9 cellular contexts compared by ENCODE assay signal in the genomic region with DNA sequence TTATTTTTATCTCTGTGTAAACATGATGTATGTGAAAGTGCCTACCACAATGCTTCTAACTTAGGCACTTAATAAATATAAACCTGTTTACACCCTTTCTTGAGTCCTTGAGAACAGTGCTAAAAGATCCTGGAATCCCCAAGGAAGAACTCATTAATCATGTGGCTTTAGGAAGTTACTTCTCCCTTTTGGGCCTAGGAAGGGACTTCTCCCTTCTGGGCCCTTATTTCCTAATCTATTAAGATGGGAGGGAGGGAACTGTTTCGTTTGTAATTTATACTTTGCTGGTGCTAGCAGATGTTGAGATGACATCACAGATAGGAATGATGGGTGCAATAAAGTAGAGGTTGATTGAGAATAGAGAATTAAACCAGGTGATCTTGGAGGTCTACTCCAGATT. TPM values are rescaled to one million over a fixed set of nuclear protein-coding genes. Genes with fewer than 3 reads are reported as not detected.
DNase-seq lines count a peak whose midpoint lies in the region; ATAC-seq and TF ChIP-seq lines count a peak whose summit lies in the region.
"Had no signal": no experiment of that assay in that cellular context is flagged by ENCODE, and none has a peak within 500 bp of the region (broad histone marks: within the 10 kb centered on the region; RNA-seq: fewer than 3 reads in every experiment).

No MANE protein-coding gene starts in this region.

- TF ChIP-seq POLR2A in stomach (IDR thresholded peaks at IDR 0.05), result no peak

- ATAC-seq in WTC11 (no peak), HG03280 (IDR thresholded peaks at IDR 0.05; ENCODE audit: unreplicated experiment) (no peak), HG03520 (IDR thresholded peaks at IDR 0.05; ENCODE audit: unreplicated experiment) (no peak)

- TF ChIP-seq CTCF in WTC11 (IDR thresholded peaks at IDR 0.05) (no peak), stomach (IDR thresholded peaks at IDR 0.05) (no peak)

- POLR2A ChIA-PET in WTC11 (lab: Charles Lee), result interaction anchor here (1.0 kb wide), 1 partner anchor 20 kb away, joined by 4 read pairs; no protein-coding TSS in a partner anchor

- TF ChIP-seq EP300 in stomach (IDR thresholded peaks at IDR 0.05), result no peak

- CTCF ChIA-PET in WTC11 (lab: Charles Lee), result interaction anchor here (2.6 kb wide), 1 partner anchor 291 kb away, joined by 12 read pairs; no protein-coding TSS in a partner anchor

- H3K4me1 ChIP-seq in iPS-15b (ENCODE audit: control insufficient read depth, insufficient read depth, low read length) (peaks cover 13% of the 10 kb centered on the region), stomach (peaks cover 36 to 54% (median 51%) of the 10 kb centered on the region in 4 donors)

- peak overlapping the region; percentile 97 for H3K4me3 Mint-ChIP-seq in WTC11

- intact Hi-C loops in stomach (cut with DNase I; ENCODE audit: low total_unique reads), result no loop called here

- H3K36me3 ChIP-seq in iPS-15b (ENCODE audit: control insufficient read depth, insufficient read depth, low read length) (peaks cover 8% of the 10 kb centered on the region), stomach (peaks cover 12 to 32% (median 29%) of the 10 kb centered on the region in 4 donors)

- H3K27me3 ChIP-seq in iPS-15b (ENCODE audit: control insufficient read depth, insufficient read depth, low read length) (no peaks in the 10 kb centered on the region), stomach (no peaks in the 10 kb centered on the region)

- peak overlapping the region; percentile 99 for H3K27ac Mint-ChIP-seq in WTC11

- WGBS in stomach, 5 donors, result 2 to 13% (median 9%) methylated on average over 1 of the region's 1 CpG

- DNase-seq in SIG-M5 treated with dmso at 0.1 percent for 504 hours (lab: John Stamatoyannopoulos, UW; ENCODE audit: unreplicated experiment) (peak; percentile 53), SIG-M5 (lab: John Stamatoyannopoulos, UW) (no peak), WTC11 (ENCODE audit: low spot score) (no peak), stomach (no peak), NCI-H1092 treated with DMSO at 0.1 percent for 48 hours (lab: John Stamatoyannopoulos, UW) (no peak)
- DNase-seq: T1000 had no signal

- peaks cover 32% of the 10 kb centered on the region for H3K4me1 Mint-ChIP-seq in WTC11

- peak overlapping the region; percentile 85 for H3K9ac ChIP-seq in iPS-15b (ENCODE audit: low read depth, low read length)

- H3K9me3 Mint-ChIP-seq in WTC11, result no peaks in the 10 kb centered on the region

- no peaks in the 10 kb centered on the region for H3K27me3 Mint-ChIP-seq in WTC11 (ENCODE audit: low read depth)

- H3K9me3 ChIP-seq in iPS-15b (ENCODE audit: control insufficient read depth, insufficient read depth, low read length) (no peaks in the 10 kb centered on the region), stomach (no peaks in the 10 kb centered on the region)

- peak overlapping the region in 4 of 5 donors; percentile 90 to 98 (median 94) for H3K27ac ChIP-seq in stomach

- peaks cover 30% of the 10 kb centered on the region for H3K36me3 Mint-ChIP-seq in WTC11

- H3K4me3 ChIP-seq in iPS-15b (ENCODE audit: low read depth, low read length) (peak overlapping the region; percentile 94), stomach (peak overlapping the region; percentile 76 to 97 (median 87))

TF ChIP-seq in WTC11, 78 proteins besides CTCF, POLR2A, EP300 and RAD21 (continues in another document):
- TF ChIP-seq ESRRA (CRISPR knock-in tag; IDR thresholded peaks at IDR 0.05; ENCODE audit: borderline replicate concordance) (no peak), TEAD4 (CRISPR knock-in tag; IDR thresholded peaks at IDR 0.05) (no peak), ZNF232 (CRISPR knock-in tag; IDR thresholded peaks at IDR 0.05) (no peak), CREM (CRISPR knock-in tag; IDR thresholded peaks at IDR 0.05) (no peak), ETV6 (CRISPR knock-in tag; IDR thresholded peaks at IDR 0.05) (no peak), NFATC4 (CRISPR knock-in tag; IDR thresholded peaks at IDR 0.05) (no peak)
- TF ChIP-seq, protein P1, sequence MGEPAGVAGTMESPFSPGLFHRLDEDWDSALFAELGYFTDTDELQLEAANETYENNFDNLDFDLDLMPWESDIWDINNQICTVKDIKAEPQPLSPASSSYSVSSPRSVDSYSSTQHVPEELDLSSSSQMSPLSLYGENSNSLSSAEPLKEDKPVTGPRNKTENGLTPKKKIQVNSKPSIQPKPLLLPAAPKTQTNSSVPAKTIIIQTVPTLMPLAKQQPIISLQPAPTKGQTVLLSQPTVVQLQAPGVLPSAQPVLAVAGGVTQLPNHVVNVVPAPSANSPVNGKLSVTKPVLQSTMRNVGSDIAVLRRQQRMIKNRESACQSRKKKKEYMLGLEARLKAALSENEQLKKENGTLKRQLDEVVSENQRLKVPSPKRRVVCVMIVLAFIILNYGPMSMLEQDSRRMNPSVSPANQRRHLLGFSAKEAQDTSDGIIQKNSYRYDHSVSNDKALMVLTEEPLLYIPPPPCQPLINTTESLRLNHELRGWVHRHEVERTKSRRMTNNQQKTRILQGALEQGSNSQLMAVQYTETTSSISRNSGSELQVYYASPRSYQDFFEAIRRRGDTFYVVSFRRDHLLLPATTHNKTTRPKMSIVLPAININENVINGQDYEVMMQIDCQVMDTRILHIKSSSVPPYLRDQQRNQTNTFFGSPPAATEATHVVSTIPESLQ (CRISPR knock-in tag; IDR thresholded peaks at IDR 0.05), result no peak
- TF ChIP-seq, protein P2, sequence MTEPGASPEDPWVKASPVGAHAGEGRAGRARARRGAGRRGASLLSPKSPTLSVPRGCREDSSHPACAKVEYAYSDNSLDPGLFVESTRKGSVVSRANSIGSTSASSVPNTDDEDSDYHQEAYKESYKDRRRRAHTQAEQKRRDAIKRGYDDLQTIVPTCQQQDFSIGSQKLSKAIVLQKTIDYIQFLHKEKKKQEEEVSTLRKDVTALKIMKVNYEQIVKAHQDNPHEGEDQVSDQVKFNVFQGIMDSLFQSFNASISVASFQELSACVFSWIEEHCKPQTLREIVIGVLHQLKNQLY (CRISPR knock-in tag; IDR thresholded peaks at IDR 0.05), result no peak
- TF ChIP-seq, protein P3, sequence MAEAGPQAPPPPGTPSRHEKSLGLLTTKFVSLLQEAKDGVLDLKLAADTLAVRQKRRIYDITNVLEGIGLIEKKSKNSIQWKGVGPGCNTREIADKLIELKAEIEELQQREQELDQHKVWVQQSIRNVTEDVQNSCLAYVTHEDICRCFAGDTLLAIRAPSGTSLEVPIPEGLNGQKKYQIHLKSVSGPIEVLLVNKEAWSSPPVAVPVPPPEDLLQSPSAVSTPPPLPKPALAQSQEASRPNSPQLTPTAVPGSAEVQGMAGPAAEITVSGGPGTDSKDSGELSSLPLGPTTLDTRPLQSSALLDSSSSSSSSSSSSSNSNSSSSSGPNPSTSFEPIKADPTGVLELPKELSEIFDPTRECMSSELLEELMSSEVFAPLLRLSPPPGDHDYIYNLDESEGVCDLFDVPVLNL (CRISPR knock-in tag; IDR thresholded peaks at IDR 0.05; ENCODE audit: borderline replicate concordance, low read depth), result no peak
- TF ChIP-seq, protein P4, sequence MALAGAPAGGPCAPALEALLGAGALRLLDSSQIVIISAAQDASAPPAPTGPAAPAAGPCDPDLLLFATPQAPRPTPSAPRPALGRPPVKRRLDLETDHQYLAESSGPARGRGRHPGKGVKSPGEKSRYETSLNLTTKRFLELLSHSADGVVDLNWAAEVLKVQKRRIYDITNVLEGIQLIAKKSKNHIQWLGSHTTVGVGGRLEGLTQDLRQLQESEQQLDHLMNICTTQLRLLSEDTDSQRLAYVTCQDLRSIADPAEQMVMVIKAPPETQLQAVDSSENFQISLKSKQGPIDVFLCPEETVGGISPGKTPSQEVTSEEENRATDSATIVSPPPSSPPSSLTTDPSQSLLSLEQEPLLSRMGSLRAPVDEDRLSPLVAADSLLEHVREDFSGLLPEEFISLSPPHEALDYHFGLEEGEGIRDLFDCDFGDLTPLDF (CRISPR knock-in tag; IDR thresholded peaks at IDR 0.05), result no peak
- TF ChIP-seq, protein P5, sequence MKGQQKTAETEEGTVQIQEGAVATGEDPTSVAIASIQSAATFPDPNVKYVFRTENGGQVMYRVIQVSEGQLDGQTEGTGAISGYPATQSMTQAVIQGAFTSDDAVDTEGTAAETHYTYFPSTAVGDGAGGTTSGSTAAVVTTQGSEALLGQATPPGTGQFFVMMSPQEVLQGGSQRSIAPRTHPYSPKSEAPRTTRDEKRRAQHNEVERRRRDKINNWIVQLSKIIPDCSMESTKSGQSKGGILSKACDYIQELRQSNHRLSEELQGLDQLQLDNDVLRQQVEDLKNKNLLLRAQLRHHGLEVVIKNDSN (CRISPR knock-in tag; IDR thresholded peaks at IDR 0.05), result no peak

RNA-seq across cellular contexts. Expression of a gene that starts 1.1 kb away (rescaled TPM):
- total RNA-seq in WTC11 (2021), result 74.7 to 89.4 TPM (median 79.0 TPM) in 3 replicates
- 100 to 1,000 TPM in 1 of 5 donors, 10 to 100 TPM in 3, 1 to 10 TPM in 1; 6.7 to 287 (median 39.7) TPM for total RNA-seq in stomach
- 10 to 100 TPM; 35.8 to 49.6 (median 42.7) TPM for polyA plus RNA-seq in stomach

RNA-seq across cellular contexts. Expression of a gene that starts 2.3 kb away (rescaled TPM):
- total RNA-seq in WTC11 (2021) (80.6 to 89.2 TPM (median 80.9 TPM) in 3 replicates), stomach (10 to 100 TPM; 18.7 to 51.6 (median 44.2) TPM)
- polyA plus RNA-seq in stomach, result 10 to 100 TPM; 12.5 to 23.2 (median 14.0) TPM

RNA-seq across cellular contexts. Expression of a gene that starts 23.6 kb away (rescaled TPM):
- 9.4 to 10.1 TPM (median 9.9 TPM) in 3 replicates for total RNA-seq in WTC11 (2021)
- 10 to 100 TPM in 2 of 5 donors, 1 to 10 TPM in 3; 4.2 to 15.4 (median 7.0) TPM for total RNA-seq in stomach
- 1 to 10 TPM; 5.7 to 8.4 (median 7.5) TPM for polyA plus RNA-seq in stomach
